ENCODE assay signal across 15 cellular contexts in the genomic region with DNA sequence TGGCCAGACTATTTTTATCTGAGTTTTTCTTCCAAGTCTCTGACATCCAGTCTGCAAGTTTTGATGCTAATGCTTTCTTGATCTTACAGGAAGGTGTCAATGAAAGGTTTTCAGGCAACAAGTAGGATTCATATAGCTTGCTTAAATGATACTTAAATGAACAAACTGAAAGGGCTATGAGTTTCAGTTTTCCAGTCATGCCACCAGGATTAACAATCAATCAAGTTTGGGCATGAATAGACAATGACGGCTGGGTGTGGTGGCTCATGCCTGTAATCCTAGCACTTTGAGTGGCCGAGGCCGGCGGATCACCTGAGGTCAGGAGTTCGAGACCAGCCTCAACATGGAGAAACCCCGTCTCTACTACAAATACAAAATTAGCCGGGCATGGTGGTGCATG. TPM values are rescaled to one million over a fixed set of nuclear protein-coding genes. Genes with fewer than 3 reads are reported as not detected.
A peak's percentile ranks its signal among the peaks of the same experiment; 100 is the strongest.
DNase-seq lines count a peak whose midpoint lies in the region; ATAC-seq, FAIRE-seq and TF ChIP-seq lines count a peak whose summit lies in the region.
"Had no signal": no experiment of that assay in that cellular context is flagged by ENCODE, and none has a peak within 500 bp of the region (broad histone marks: within the 10 kb centered on the region; RNA-seq: fewer than 3 reads in every experiment).

No MANE protein-coding gene starts in this region.

- peak overlapping the region; percentile 62 for H3K9ac ChIP-seq in keratinocyte (ENCODE audit: control insufficient read depth, extremely low read depth, insufficient read depth, low read length)
- H3K9ac ChIP-seq: BLaER1 had no signal

- H3K27ac Mint-ChIP-seq in naive thymus-derived CD8-positive, alpha-beta T cell: no peak overlapping the region
- H3K27ac Mint-ChIP-seq: CD8-positive, alpha-beta memory T cell had no signal

- POLR2A ChIA-PET in naive thymus-derived CD8-positive, alpha-beta T cell (lab: Charles Lee): interaction anchor here (0.7 kb wide), 1 partner anchor 376 kb away, joined by 4 read pairs; no protein-coding TSS in a partner anchor

- no peak overlapping the region for H3K4me3 ChIP-seq in left ventricle myocardium inferior
- H3K4me3 ChIP-seq in heart right ventricle: no peak overlapping the region
- no peak overlapping the region for H3K4me3 ChIP-seq in epithelial cell of esophagus (ENCODE audit: low read length)
- no peak overlapping the region for H3K4me3 ChIP-seq in keratinocyte (ENCODE audit: control insufficient read depth in 2 of 3, extremely low read depth in 1 of 3, insufficient read depth in 2 of 3, low read depth in 1 of 3, low read length in 3 of 3)
- H3K4me3 ChIP-seq: BLaER1 had no signal

- H3K36me3 ChIP-seq in left ventricle myocardium inferior (no peaks in the 10 kb centered on the region), heart right ventricle (no peaks in the 10 kb centered on the region), keratinocyte (ENCODE audit: control insufficient read depth in 2 of 2, extremely low read depth in 1 of 2, insufficient read depth in 2 of 2, low read length in 2 of 2) (peaks cover 0 to 3% of the 10 kb centered on the region in 2 experiments)

- no peak overlapping the region for H2AFZ ChIP-seq in keratinocyte (ENCODE audit: control insufficient read depth, low read length)

- H3K27ac ChIP-seq in left ventricle myocardium inferior (replicated peaks): peak overlapping the region; percentile 13
- no peak overlapping the region for H3K27ac ChIP-seq in heart right ventricle
- peak overlapping the region; percentile 84 for H3K27ac ChIP-seq in keratinocyte (ENCODE audit: control insufficient read depth, insufficient read depth, low read length)
- H3K27ac ChIP-seq: BLaER1 had no signal

- DNase-seq in left ventricle myocardium inferior (no peak), heart right ventricle (no peak), epithelial cell of esophagus (ENCODE audit: low read depth) (peak; percentile 95), keratinocyte (ENCODE audit: low read depth, low spot score) (peak; percentile 46), NCI-H1105 treated with DMSO at 0.1 percent for 48 hours (lab: John Stamatoyannopoulos, UW) (no peak)
- DNase-seq in stimulated activated naive CD4-positive, alpha-beta T cell (lab: John Stamatoyannopoulos, UW): no peak
- no peak for DNase-seq in naive thymus-derived CD8-positive, alpha-beta T cell
- DNase-seq: 8988T; AML-193; CD8-positive, alpha-beta memory T cell; DMS53; GF-D8; HCEC 1CT had no signal

- intact Hi-C loops in left ventricle myocardium inferior (cut with micrococcal nuclease) (no loop called here), heart right ventricle (cut with DNase I) (no loop called here)

- no peak for ATAC-seq in heart right ventricle
- ATAC-seq in naive thymus-derived CD8-positive, alpha-beta T cell: no peak

- dilution Hi-C loops in keratinocyte (cut with MboI; ENCODE audit: extremely low pct_ligation_motif_present, low sequenced_read_pairs): no loop called here

- no peak overlapping the region for H3K4me3 Mint-ChIP-seq in naive thymus-derived CD8-positive, alpha-beta T cell
- H3K4me3 Mint-ChIP-seq: CD8-positive, alpha-beta memory T cell had no signal

- H3K4me1 Mint-ChIP-seq in naive thymus-derived CD8-positive, alpha-beta T cell: peaks cover 0 to 2% (median 0%) of the 10 kb centered on the region in 4 donors
- H3K4me1 Mint-ChIP-seq: CD8-positive, alpha-beta memory T cell had no signal

- no peak overlapping the region for H3K4me2 ChIP-seq in keratinocyte (ENCODE audit: control insufficient read depth, extremely low read depth, insufficient read depth, low read depth, low read length)
- H3K4me2 ChIP-seq: BLaER1 had no signal

- H3K79me2 ChIP-seq in keratinocyte (ENCODE audit: control insufficient read depth, insufficient read depth, low read length): no peaks in the 10 kb centered on the region

- TF ChIP-seq CTCF in left ventricle myocardium inferior (IDR thresholded peaks at IDR 0.05; ENCODE audit: borderline replicate concordance) (no peak), heart right ventricle (IDR thresholded peaks at IDR 0.05) (no peak), epithelial cell of esophagus (IDR thresholded peaks at IDR 0.05; ENCODE audit: insufficient read depth, low read depth, low read length, missing control alignments) (no peak), keratinocyte (optimal IDR thresholded peaks at IDR 0.05 in 1 of 3, IDR thresholded peaks at IDR 0.05 in 1 of 3, conservative IDR thresholded peaks at IDR 0.05 in 1 of 3; ENCODE audit: extremely low read depth in 1 of 3, insufficient read depth in 2 of 3, low read length in 3 of 3) (no peak)

- no peaks in the 10 kb centered on the region for H3K9me3 Mint-ChIP-seq in naive thymus-derived CD8-positive, alpha-beta T cell
- H3K9me3 Mint-ChIP-seq: CD8-positive, alpha-beta memory T cell had no signal

- no peaks in the 10 kb centered on the region for H3K27me3 ChIP-seq in left ventricle myocardium inferior (ENCODE audit: low read depth)
- no peaks in the 10 kb centered on the region for H3K27me3 ChIP-seq in heart right ventricle
- no peaks in the 10 kb centered on the region for H3K27me3 ChIP-seq in keratinocyte (ENCODE audit: control insufficient read depth, extremely low read depth, insufficient read depth, low read length)
- H3K27me3 ChIP-seq: BLaER1 had no signal

- H3K9me1 ChIP-seq in keratinocyte (ENCODE audit: control insufficient read depth, extremely low read depth, insufficient read depth, low read length): no peaks in the 10 kb centered on the region

- peaks cover 59% of the 10 kb centered on the region for H3K4me1 ChIP-seq in left ventricle myocardium inferior
- H3K4me1 ChIP-seq in heart right ventricle: peaks cover 0 to 55% (median 8%) of the 10 kb centered on the region in 9 donors
- peaks cover 26% of the 10 kb centered on the region for H3K4me1 ChIP-seq in keratinocyte (ENCODE audit: control insufficient read depth, extremely low read depth, insufficient read depth, low read length)
- H3K4me1 ChIP-seq: BLaER1 had no signal

- no peaks in the 10 kb centered on the region for H3K9me3 ChIP-seq in left ventricle myocardium inferior (replicated peaks)
- no peaks in the 10 kb centered on the region for H3K9me3 ChIP-seq in heart right ventricle
- H3K9me3 ChIP-seq in keratinocyte (ENCODE audit: control insufficient read depth, low read depth, low read length): no peaks in the 10 kb centered on the region
- H3K9me3 ChIP-seq: BLaER1 had no signal

- WGBS in heart right ventricle, 2 donors: 96 to 98% methylated on average over 7 of the region's 7 CpGs

- H3K36me3 Mint-ChIP-seq in naive thymus-derived CD8-positive, alpha-beta T cell: peaks cover 0 to under 1% (median 0%) of the 10 kb centered on the region in 3 donors

- H3K27me3 Mint-ChIP-seq in naive thymus-derived CD8-positive, alpha-beta T cell: no peaks in the 10 kb centered on the region
- H3K27me3 Mint-ChIP-seq: CD8-positive, alpha-beta memory T cell had no signal

- no peaks in the 10 kb centered on the region for H4K20me1 ChIP-seq in keratinocyte (ENCODE audit: control insufficient read depth, extremely low read depth, insufficient read depth, low read length)
- H4K20me1 ChIP-seq: BLaER1 had no signal

- no peak for FAIRE-seq in keratinocyte (lab: Jason Lieb, UNC)
- FAIRE-seq: GM19239 had no signal

RNA-seq across cellular contexts. Expression of a gene that starts 34.3 kb away (rescaled TPM):
- total RNA-seq in left ventricle myocardium inferior (154 TPM), heart right ventricle (100 to 1,000 TPM; 129 to 193 (median 152) TPM)
- polyA plus RNA-seq in heart right ventricle (10 to 100 TPM; 43.9 to 71.8 TPM), keratinocyte (221 to 269 TPM (median 242 TPM) in 3 replicates)
- polyA plus RNA-seq in keratinocyte (2011; ENCODE audit: low read depth): 66.2 TPM
- polyA plus RNA-seq in keratinocyte (2011; cell fraction: cytosol; rRNA removed): 29.6 and 51.5 TPM in 2 replicates
- 292 and 392 TPM in 2 replicates for polyA plus RNA-seq in keratinocyte (2011; cell fraction: nucleus; rRNA removed)
- 114 and 178 TPM in 2 replicates for polyA plus RNA-seq in keratinocyte (2012; ENCODE audit: low replicate concordance)
- 315 to 729 TPM (median 646 TPM) in 3 replicates for polyA minus RNA-seq in keratinocyte
- 218 TPM for polyA minus RNA-seq in keratinocyte (2011; cell fraction: cytosol; rRNA and poly(A)+ RNA removed)
- polyA minus RNA-seq in keratinocyte (2011; cell fraction: nucleus; rRNA and poly(A)+ RNA removed): 362 and 575 TPM in 2 replicates
- total RNA-seq in naive thymus-derived CD8-positive, alpha-beta T cell: 10 to 100 TPM; 11.8 to 12.5 TPM
- polyA plus RNA-seq in naive thymus-derived CD8-positive, alpha-beta T cell: 10 to 100 TPM in 2 of 3 donors, 1 to 10 TPM in 1; 8.2 to 16.0 (median 10.7) TPM

Comparison
In these comparisons a context has a peak if more than half of its experiments do, and no peak if none do; other contexts are left out.
1. H3K27ac ChIP-seq: peak in left ventricle myocardium inferior (single experiment) and keratinocyte (single experiment); none in heart right ventricle (0 of 10).
2. DNase-seq: peak in epithelial cell of esophagus (single experiment) and keratinocyte (single experiment); none in left ventricle myocardium inferior (single experiment), heart right ventricle (0 of 2), NCI-H1105 treated with DMSO at 0.1 percent for 48 hours (single experiment), stimulated activated naive CD4-positive, alpha-beta T cell (0 of 6) and naive thymus-derived CD8-positive, alpha-beta T cell (0 of 10).
3. RNA of a gene that starts 34.3 kb away (total RNA-seq): 129 to 193 TPM in heart right ventricle and 154 TPM in left ventricle myocardium inferior (single experiment); 11.8 to 12.5 TPM in naive thymus-derived CD8-positive, alpha-beta T cell; every median in the first group is over 4 times any median in the second.